Comparison of ENCODE assay signal across 8 cellular contexts in the genomic region with DNA sequence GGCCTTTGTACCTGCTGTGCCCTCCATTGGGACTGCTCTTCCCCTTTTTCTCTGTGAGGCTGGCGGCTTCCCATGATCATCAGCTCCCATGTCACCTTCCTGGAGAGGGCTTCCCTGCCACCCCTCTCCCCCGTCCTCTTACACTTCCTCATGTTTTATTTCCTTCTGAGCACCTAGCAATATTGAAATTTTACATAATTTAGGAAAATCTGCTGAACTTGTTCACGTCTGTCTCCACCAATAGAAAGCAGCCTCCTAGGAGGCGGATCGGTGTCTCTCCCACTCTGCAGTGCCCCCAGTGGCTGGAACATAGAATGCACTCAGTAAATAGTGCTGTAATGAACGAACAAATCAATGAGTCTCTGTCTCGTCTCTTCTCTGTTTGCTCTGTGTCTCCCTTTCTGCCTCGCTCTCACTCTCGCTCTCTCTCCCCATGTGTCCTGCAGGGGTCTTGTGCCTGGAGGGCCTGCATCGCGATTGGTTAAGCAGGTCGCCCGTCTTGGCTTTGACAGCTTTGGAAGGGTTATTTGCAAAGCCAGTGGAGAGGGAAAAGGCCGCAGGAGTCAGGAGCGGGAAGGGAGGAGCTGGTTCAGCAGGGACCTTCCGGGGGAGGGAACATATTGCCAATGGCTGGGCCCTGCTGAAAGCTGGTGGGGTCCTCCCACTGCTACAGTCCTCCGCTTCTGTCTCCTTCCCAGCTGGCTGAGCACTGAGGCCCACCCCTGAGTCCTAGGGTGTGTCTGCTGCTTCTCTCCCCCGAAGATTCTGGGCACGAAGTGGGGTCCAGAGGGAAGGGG. TPM values are rescaled to one million over a fixed set of nuclear protein-coding genes. Genes with fewer than 3 reads are reported as not detected.
A peak's percentile ranks its signal among the peaks of the same experiment; 100 is the strongest.
DNase-seq lines count a peak whose midpoint lies in the region; ATAC-seq, FAIRE-seq and TF ChIP-seq lines count a peak whose summit lies in the region.

No MANE protein-coding gene starts in this region.

- no peak overlapping the region for H2BK15ac ChIP-seq in neuronal stem cell (ENCODE audit: low read length)

- H2BK120ac ChIP-seq in neuronal stem cell (ENCODE audit: low read depth, low read length) = no peak overlapping the region

- no peak for FAIRE-seq in frontal cortex (lab: Jason Lieb, UNC)

- no peak overlapping the region for H3K4me3 ChIP-seq in RWPE2 (ENCODE audit: severe bottlenecking)
- H3K4me3 ChIP-seq in neuronal stem cell (ENCODE audit: low read length in 2 of 2) = peak overlapping the region; percentile 45 to 55

- peak overlapping the region; percentile 69 for H3K18ac ChIP-seq in neuronal stem cell (ENCODE audit: low read length)

- H3K4ac ChIP-seq in neuronal stem cell (ENCODE audit: low read length) = no peak overlapping the region

- peak overlapping the region; percentile 70 for H3K23ac ChIP-seq in neuronal stem cell (ENCODE audit: low read depth, low read length, poor library complexity)

- no peak overlapping the region for H4K8ac ChIP-seq in neuronal stem cell (ENCODE audit: low read depth, low read length)

- no peak overlapping the region for H2BK12ac ChIP-seq in neuronal stem cell (ENCODE audit: low read length)

- no peak overlapping the region for H4K91ac ChIP-seq in neuronal stem cell (ENCODE audit: low read depth, low read length, poor library complexity)

- TF ChIP-seq CTCF in GM10266 (IDR thresholded peaks at IDR 0.05; ENCODE audit: control insufficient read depth, insufficient read depth, low read depth, missing control alignments) (peak; percentile 72), RWPE2 (IDR thresholded peaks at IDR 0.05; ENCODE audit: poor library complexity, severe bottlenecking) (peak; percentile 100)

- H3K9me3 ChIP-seq in RWPE2 (ENCODE audit: severe bottlenecking) (no peaks in the 10 kb centered on the region), neuronal stem cell (replicated peaks in 1 of 2; ENCODE audit: control insufficient read depth in 2 of 2, insufficient read depth in 1 of 2, low read depth in 1 of 2, low read length in 2 of 2) (no peaks in the 10 kb centered on the region)

- H3K27ac ChIP-seq in RWPE2 (ENCODE audit: poor library complexity, severe bottlenecking) = no peak overlapping the region
- peak overlapping the region; percentile 80 for H3K27ac ChIP-seq in neuronal stem cell (replicated peaks; ENCODE audit: low read length)
- H3K27ac ChIP-seq in substantia nigra (ENCODE audit: low read depth, low read length, poor library complexity, severe bottlenecking) = peak overlapping the region; percentile 98

- peak overlapping the region; percentile 41 for H3K4me2 ChIP-seq in neuronal stem cell (ENCODE audit: insufficient read depth, low read length, poor library complexity, severe bottlenecking)

- H3K14ac ChIP-seq in neuronal stem cell (ENCODE audit: low read length) = peak overlapping the region; percentile 3

- H2AK5ac ChIP-seq in neuronal stem cell (ENCODE audit: low read depth, low read length) = peak overlapping the region; percentile 22

- H3K36me3 ChIP-seq in RWPE2 (ENCODE audit: low read depth) (no peaks in the 10 kb centered on the region), neuronal stem cell (replicated peaks in 1 of 2; ENCODE audit: control insufficient read depth in 2 of 2, insufficient read depth in 2 of 2, low read length in 2 of 2) (no peaks in the 10 kb centered on the region)

- WGBS in neuronal stem cell (ENCODE audit: extremely low coverage in 2 of 2, insufficient read length in 2 of 2, insufficient replicate concordance in 1 of 2), 2 donors = no CpG with 5 or more reads among the region's 19 CpGs

- H3K27me3 ChIP-seq in RWPE2 (ENCODE audit: insufficient read depth, poor library complexity, severe bottlenecking) = no peaks in the 10 kb centered on the region
- H3K27me3 ChIP-seq in neuronal stem cell (ENCODE audit: control insufficient read depth in 3 of 3, insufficient read depth in 3 of 3, low read depth in 1 of 3, low read length in 3 of 3) = peaks cover 0 to 1% (median 0%) of the 10 kb centered on the region in 3 experiments

- H3K4me1 ChIP-seq in RWPE2 (ENCODE audit: insufficient read depth, poor library complexity, severe bottlenecking) (no peaks in the 10 kb centered on the region), neuronal stem cell (ENCODE audit: control insufficient read depth in 2 of 2, insufficient read depth in 1 of 2, low read depth in 1 of 2, low read length in 2 of 2) (peaks cover 20 to 26% of the 10 kb centered on the region in 2 donors)

- DNase-seq in GM10266 (ENCODE audit: extremely low spot score) (peak; percentile 76), HuH-7.5 (ENCODE audit: low spot score) (peak; percentile 71), RWPE2 (ENCODE audit: low spot score) (no peak), frontal cortex (ENCODE audit: low spot score in 2 of 2) (peak; percentile 44 to 74), neuronal stem cell (ENCODE audit: low spot score) (peak; percentile 76), substantia nigra (lab: John Stamatoyannopoulos, UW) (peak in 47 of 49 donors; percentile 32 to 93 (median 75))
- DNase-seq in activated effector memory CD4-positive, alpha-beta T cell treated with anti-CD3 and anti-CD28 coated beads, Interleukin-2, amount 50 U/mL, for 16 hours = peak; percentile 83

- H3K79me1 ChIP-seq in neuronal stem cell (ENCODE audit: low read depth, low read length) = no peaks in the 10 kb centered on the region

- peak; percentile 48 for ATAC-seq in RWPE2 (ENCODE audit: low read depth)
- ATAC-seq in GM19397 (IDR thresholded peaks at IDR 0.05; ENCODE audit: unreplicated experiment) = no peak

- no peak overlapping the region for H2BK5ac ChIP-seq in neuronal stem cell (ENCODE audit: low read length)

- peak overlapping the region; percentile 90 for H2AFZ ChIP-seq in neuronal stem cell (ENCODE audit: low read length)

- no peak overlapping the region for H3K9ac ChIP-seq in neuronal stem cell (ENCODE audit: low read depth, low read length, poor library complexity)

RNA-seq across cellular contexts. Expression of gene OCSTAMP, which starts 12.1 kb away (rescaled TPM):
- not detected for total RNA-seq in frontal cortex
- polyA plus RNA-seq in neuronal stem cell (2013, experiment 1 of 2) = 0.08 TPM
- 0.04 TPM for polyA plus RNA-seq in neuronal stem cell (2013, experiment 2 of 2)

RNA-seq across cellular contexts. Expression of gene ZNF334, which starts 49.2 kb away (rescaled TPM):
- total RNA-seq in frontal cortex = 11.4 TPM
- polyA plus RNA-seq in neuronal stem cell (2013, experiment 1 of 2) = 14.2 TPM
- 14.9 TPM for polyA plus RNA-seq in neuronal stem cell (2013, experiment 2 of 2)
